10 cellular contexts compared by ENCODE assay signal in genomic region chr6:10658910-10659696, GRCh38. TPM values are rescaled to one million over a fixed set of nuclear protein-coding genes. Genes with fewer than 3 reads are reported as not detected.
DNase-seq lines count a peak whose midpoint lies in the region; ATAC-seq and TF ChIP-seq lines count a peak whose summit lies in the region.
"Had no signal": no experiment of that assay in that cellular context is flagged by ENCODE, and none has a peak within 500 bp of the region (broad histone marks: within the 10 kb centered on the region; RNA-seq: fewer than 3 reads in every experiment).

No MANE protein-coding gene starts in this region.

- no peaks in the 10 kb centered on the region for H3K4me1 ChIP-seq in foreskin keratinocyte
- no peaks in the 10 kb centered on the region for H3K4me1 ChIP-seq in smooth muscle cell (ENCODE audit: low read depth)

- H4K20me1 ChIP-seq in smooth muscle cell (ENCODE audit: low read depth): no peaks in the 10 kb centered on the region

- H2AFZ ChIP-seq in smooth muscle cell (ENCODE audit: low read depth): peak overlapping the region; percentile 74

- H3K27ac ChIP-seq in WERI-Rb-1 (peak overlapping the region; percentile 76), foreskin keratinocyte (no peak overlapping the region), smooth muscle cell (ENCODE audit: low read depth) (no peak overlapping the region)

- no peaks in the 10 kb centered on the region for H3K79me2 ChIP-seq in smooth muscle cell (ENCODE audit: low read depth)

- H3K9me3 ChIP-seq in WERI-Rb-1 (ENCODE audit: severe bottlenecking) (peaks cover 7% of the 10 kb centered on the region), smooth muscle cell (replicated peaks; ENCODE audit: low read depth) (no peaks in the 10 kb centered on the region)

- no peaks in the 10 kb centered on the region for H3K27me3 ChIP-seq in WERI-Rb-1 (ENCODE audit: insufficient read depth, low read depth, severe bottlenecking)
- H3K27me3 ChIP-seq in foreskin keratinocyte: peaks cover 8% of the 10 kb centered on the region
- no peaks in the 10 kb centered on the region for H3K27me3 ChIP-seq in smooth muscle cell (ENCODE audit: low read depth)

- no peak for TF ChIP-seq CTCF in WERI-Rb-1 (IDR thresholded peaks at IDR 0.05; ENCODE audit: low read depth, low read length)
- no peak for TF ChIP-seq CTCF in foreskin keratinocyte (conservative IDR thresholded peaks at IDR 0.05)
- TF ChIP-seq CTCF in smooth muscle cell (IDR thresholded peaks at IDR 0.05; ENCODE audit: borderline replicate concordance, insufficient read depth, poor library complexity, severe bottlenecking): no peak

- H3K4me2 ChIP-seq in smooth muscle cell: peak overlapping the region; percentile 81

- 66% methylated on average over 23 of the region's 24 CpGs for WGBS in smooth muscle cell (ENCODE audit: low lambda C conversion rate)

- H3F3A ChIP-seq in smooth muscle cell (ENCODE audit: low read depth): no peaks in the 10 kb centered on the region

- H3K4me3 ChIP-seq in WERI-Rb-1 (ENCODE audit: low read depth, low read length) (peak overlapping the region; percentile 53), smooth muscle cell (peak overlapping the region; percentile 56)

- H3K36me3 ChIP-seq in WERI-Rb-1 (no peaks in the 10 kb centered on the region), smooth muscle cell (ENCODE audit: low read depth) (no peaks in the 10 kb centered on the region)

- ATAC-seq in foreskin keratinocyte: peak; percentile 26

- peak; percentile 2 for DNase-seq in NCI-H345 (lab: John Stamatoyannopoulos, UW)
- DNase-seq in NCI-H345 treated with DMSO at 0.1 percent for 48 hours (lab: John Stamatoyannopoulos, UW; ENCODE audit: unreplicated experiment): no peak
- peak; percentile 51 for DNase-seq in WERI-Rb-1
- DNase-seq in foreskin keratinocyte: no peak
- DNase-seq in smooth muscle cell (lab: John Stamatoyannopoulos, UW; ENCODE audit: unreplicated experiment): no peak
- no peak for DNase-seq in activated CD4-positive, CD25-positive, alpha-beta regulatory T cell (lab: John Stamatoyannopoulos, UW)
- no peak for DNase-seq in 8988T
- DNase-seq in G401 (ENCODE audit: low spot score): no peak
- DNase-seq: activated effector memory CD4-positive, alpha-beta T cell treated with anti-CD3 and anti-CD28 coated beads, Interleukin-2, amount 50 U/mL, for 16 hours; NCI-H187 treated with DMSO at 0.1 percent for 48 hours had no signal

- H3K9ac ChIP-seq in smooth muscle cell (ENCODE audit: low read depth): no peak overlapping the region

- in situ Hi-C loops in G401 (cut with HindIII; ENCODE audit: low sequenced_read_pairs): no loop called here

RNA-seq across cellular contexts. Expression of gene C6orf52, which starts 35.3 kb away (rescaled TPM):
- total RNA-seq in foreskin keratinocyte (1.1 and 1.2 TPM in 2 replicates), smooth muscle cell (2.4 and 6.5 TPM in 2 replicates)
- polyA plus RNA-seq in foreskin keratinocyte (1.4 and 2.7 TPM in 2 replicates), smooth muscle cell (7.7 and 9.5 TPM in 2 replicates)
- total RNA-seq in G401 (2014; rRNA removed; shearing (Covaris generic)): 0.49 and 2.9 TPM in 2 replicates

RNA-seq across cellular contexts. Expression of gene PAK1IP1, which starts 35.7 kb away (rescaled TPM):
- 36.8 and 39.4 TPM in 2 replicates for total RNA-seq in foreskin keratinocyte
- polyA plus RNA-seq in foreskin keratinocyte: 24.8 and 34.4 TPM in 2 replicates
- 20.9 and 23.8 TPM in 2 replicates for total RNA-seq in smooth muscle cell
- polyA plus RNA-seq in smooth muscle cell: 19.4 and 22.0 TPM in 2 replicates
- 31.3 and 43.1 TPM in 2 replicates for total RNA-seq in G401 (2014; rRNA removed; shearing (Covaris generic))

Comparison
In these comparisons a context has a peak if more than half of its experiments do, and no peak if none do; other contexts are left out.
1. DNase-seq: peak in NCI-H345 (single experiment) and WERI-Rb-1 (single experiment); none in NCI-H345 treated with DMSO at 0.1 percent for 48 hours (single experiment), foreskin keratinocyte (0 of 2), smooth muscle cell (single experiment), activated CD4-positive, CD25-positive, alpha-beta regulatory T cell (0 of 4), 8988T (single experiment) and G401 (single experiment).